2 cellular contexts compared by ENCODE assay signal in the genomic region with DNA sequence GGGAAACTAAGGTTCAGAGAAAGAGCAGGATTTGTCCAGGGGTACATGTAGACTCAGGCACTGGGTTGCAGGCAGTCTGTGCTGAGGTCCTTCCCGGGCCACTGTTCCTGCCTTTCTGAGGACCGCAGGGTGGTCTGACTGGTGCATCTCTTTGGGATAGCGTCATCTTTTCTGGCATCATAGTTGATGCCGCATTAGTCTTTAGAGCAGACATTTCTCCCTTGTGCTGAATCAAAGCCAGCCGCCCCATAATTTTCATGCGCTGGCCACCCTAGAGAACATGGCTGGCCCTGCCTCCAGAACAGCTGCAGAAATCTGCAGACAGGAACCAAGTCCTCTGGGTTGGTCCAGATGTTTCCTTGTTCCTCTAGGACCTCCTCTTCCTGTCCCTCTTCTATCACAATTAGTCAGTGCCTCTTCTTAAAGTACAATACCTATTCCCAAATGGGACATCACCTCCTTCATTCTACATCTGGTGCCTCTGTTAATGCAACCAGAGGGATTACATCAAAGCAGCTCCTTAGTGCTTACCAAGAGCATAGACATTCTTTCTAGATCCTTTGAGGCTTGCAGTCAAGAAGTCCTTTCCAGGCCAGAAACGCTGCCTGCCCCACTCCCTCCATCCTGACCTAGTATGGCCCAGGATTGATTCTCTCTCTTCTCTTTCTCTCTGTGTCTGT.
TF ChIP-seq lines count a peak whose summit lies in the region.

No MANE protein-coding gene starts in this region.

TF ChIP-seq in SK-N-SH treated with all-trans-retinoic acid at 6 μM for 48 hours, 23 proteins besides CTCF, POLR2A, EP300 and RAD21 (continued from another document):
- TF ChIP-seq, protein P1, sequence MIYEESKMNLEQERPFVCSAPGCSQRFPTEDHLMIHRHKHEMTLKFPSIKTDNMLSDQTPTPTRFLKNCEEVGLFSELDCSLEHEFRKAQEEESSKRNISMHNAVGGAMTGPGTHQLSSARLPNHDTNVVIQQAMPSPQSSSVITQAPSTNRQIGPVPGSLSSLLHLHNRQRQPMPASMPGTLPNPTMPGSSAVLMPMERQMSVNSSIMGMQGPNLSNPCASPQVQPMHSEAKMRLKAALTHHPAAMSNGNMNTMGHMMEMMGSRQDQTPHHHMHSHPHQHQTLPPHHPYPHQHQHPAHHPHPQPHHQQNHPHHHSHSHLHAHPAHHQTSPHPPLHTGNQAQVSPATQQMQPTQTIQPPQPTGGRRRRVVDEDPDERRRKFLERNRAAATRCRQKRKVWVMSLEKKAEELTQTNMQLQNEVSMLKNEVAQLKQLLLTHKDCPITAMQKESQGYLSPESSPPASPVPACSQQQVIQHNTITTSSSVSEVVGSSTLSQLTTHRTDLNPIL (CRISPR knock-in tag; IDR thresholded peaks at IDR 0.05; ENCODE audit: low read depth) = no peak
- no peak for TF ChIP-seq SNAI2 (CRISPR knock-in tag; IDR thresholded peaks at IDR 0.05)

TF ChIP-seq in SK-N-SH, 30 proteins besides CTCF, POLR2A, EP300 and RAD21 (continued from another document):
- no peak for TF ChIP-seq FOXM1 (IDR thresholded peaks at IDR 0.05; ENCODE audit: low read depth)
- TF ChIP-seq RCOR1 (IDR thresholded peaks at IDR 0.05; ENCODE audit: low read length) = no peak
- TF ChIP-seq TCF12 (IDR thresholded peaks at IDR 0.05) = no peak
- TF ChIP-seq, protein P2, sequence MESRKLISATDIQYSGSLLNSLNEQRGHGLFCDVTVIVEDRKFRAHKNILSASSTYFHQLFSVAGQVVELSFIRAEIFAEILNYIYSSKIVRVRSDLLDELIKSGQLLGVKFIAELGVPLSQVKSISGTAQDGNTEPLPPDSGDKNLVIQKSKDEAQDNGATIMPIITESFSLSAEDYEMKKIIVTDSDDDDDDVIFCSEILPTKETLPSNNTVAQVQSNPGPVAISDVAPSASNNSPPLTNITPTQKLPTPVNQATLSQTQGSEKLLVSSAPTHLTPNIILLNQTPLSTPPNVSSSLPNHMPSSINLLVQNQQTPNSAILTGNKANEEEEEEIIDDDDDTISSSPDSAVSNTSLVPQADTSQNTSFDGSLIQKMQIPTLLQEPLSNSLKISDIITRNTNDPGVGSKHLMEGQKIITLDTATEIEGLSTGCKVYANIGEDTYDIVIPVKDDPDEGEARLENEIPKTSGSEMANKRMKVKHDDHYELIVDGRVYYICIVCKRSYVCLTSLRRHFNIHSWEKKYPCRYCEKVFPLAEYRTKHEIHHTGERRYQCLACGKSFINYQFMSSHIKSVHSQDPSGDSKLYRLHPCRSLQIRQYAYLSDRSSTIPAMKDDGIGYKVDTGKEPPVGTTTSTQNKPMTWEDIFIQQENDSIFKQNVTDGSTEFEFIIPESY (IDR thresholded peaks at IDR 0.05; ENCODE audit: borderline replicate concordance, low read depth) = no peak
- TF ChIP-seq, protein P3, sequence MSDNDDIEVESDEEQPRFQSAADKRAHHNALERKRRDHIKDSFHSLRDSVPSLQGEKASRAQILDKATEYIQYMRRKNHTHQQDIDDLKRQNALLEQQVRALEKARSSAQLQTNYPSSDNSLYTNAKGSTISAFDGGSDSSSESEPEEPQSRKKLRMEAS (IDR thresholded peaks at IDR 0.05; ENCODE audit: low read depth) = no peak
